Comparison of ENCODE assay signal across 8 cellular contexts in genomic region chr4:64539234-64539849, GRCh38.
DNase-seq lines count a peak whose midpoint lies in the region; ATAC-seq lines count a peak whose summit lies in the region.

No MANE protein-coding gene starts in this region.

- H3K27me3 Mint-ChIP-seq in activated CD8-positive, alpha-beta T cell treated with anti-CD3 and anti-CD28 coated beads, Interleukin-2, amount 10 ng/mL, durations not matched to agents 7 days and 5 days (ENCODE audit: low read depth), result no peaks in the 10 kb centered on the region

- intact Hi-C loops in Right ventricle myocardium superior (cut with DNase I), result loop anchor here (10.0 kb wide), 1 partner anchor 135 kb away; the partner anchor contains the start of gene TECRL

- H3K4me1 Mint-ChIP-seq in activated CD8-positive, alpha-beta T cell treated with anti-CD3 and anti-CD28 coated beads, Interleukin-2, amount 10 ng/mL, durations not matched to agents 7 days and 5 days (ENCODE audit: low read depth), result no peaks in the 10 kb centered on the region

- H3K4me3 Mint-ChIP-seq in activated CD8-positive, alpha-beta T cell treated with anti-CD3 and anti-CD28 coated beads, Interleukin-2, amount 10 ng/mL, durations not matched to agents 7 days and 5 days, result no peak overlapping the region

- peak; percentile 96 for ATAC-seq in GM19397 (IDR thresholded peaks at IDR 0.05; ENCODE audit: unreplicated experiment)
- ATAC-seq in HG03354 (IDR thresholded peaks at IDR 0.05; ENCODE audit: poor library complexity, severe bottlenecking, unreplicated experiment), result peak; percentile 96
- no peak for ATAC-seq in activated CD8-positive, alpha-beta T cell treated with anti-CD3 and anti-CD28 coated beads, Interleukin-2, amount 10 ng/mL, durations not matched to agents 7 days and 5 days
- ATAC-seq in Right ventricle myocardium superior (ENCODE audit: poor library complexity), result peak; percentile 86

- POLR2A ChIA-PET in activated CD8-positive, alpha-beta T cell treated with anti-CD3 and anti-CD28 coated beads, Interleukin-2, amount 10 ng/mL, durations not matched to agents 7 days and 5 days (lab: Charles Lee), result no interaction called here

- DNase-seq in Daoy (ENCODE audit: low read depth) (peak; percentile 13), NCI-H2227 (lab: John Stamatoyannopoulos, UW; ENCODE audit: unreplicated experiment) (peak; percentile 5), Right ventricle myocardium superior (no peak), renal cortical epithelial cell (ENCODE audit: low read depth) (peak; percentile 59), activated gamma-delta T cell treated with Interleukin-2 at 50 U/mL for 16 hours (no peak)
- peak; percentile 55 for DNase-seq in activated CD8-positive, alpha-beta T cell treated with anti-CD3 and anti-CD28 coated beads, Interleukin-2, amount 10 ng/mL, durations not matched to agents 7 days and 5 days

- H3K9me3 Mint-ChIP-seq in activated CD8-positive, alpha-beta T cell treated with anti-CD3 and anti-CD28 coated beads, Interleukin-2, amount 10 ng/mL, durations not matched to agents 7 days and 5 days (ENCODE audit: insufficient read depth), result no peaks in the 10 kb centered on the region

- H3K27ac Mint-ChIP-seq in activated CD8-positive, alpha-beta T cell treated with anti-CD3 and anti-CD28 coated beads, Interleukin-2, amount 10 ng/mL, durations not matched to agents 7 days and 5 days, result no peak overlapping the region

- H3K36me3 Mint-ChIP-seq in activated CD8-positive, alpha-beta T cell treated with anti-CD3 and anti-CD28 coated beads, Interleukin-2, amount 10 ng/mL, durations not matched to agents 7 days and 5 days (ENCODE audit: low read depth), result no peaks in the 10 kb centered on the region

- CTCF ChIA-PET in activated CD8-positive, alpha-beta T cell treated with anti-CD3 and anti-CD28 coated beads, Interleukin-2, amount 10 ng/mL, durations not matched to agents 7 days and 5 days (lab: Charles Lee), result interaction anchor here (0.6 to 1.6 kb wide), 8 partner anchors 9 to 390 kb away, joined by 3 to 12 read pairs (median 5); no protein-coding TSS in a partner anchor

Comparison
In these comparisons a context has a peak if more than half of its experiments do, and no peak if none do; other contexts are left out.
1. DNase-seq: peak in Daoy (single experiment), NCI-H2227 (single experiment), activated CD8-positive, alpha-beta T cell treated with anti-CD3 and anti-CD28 coated beads, Interleukin-2, amount 10 ng/mL, durations not matched to agents 7 days and 5 days (single experiment) and renal cortical epithelial cell (single experiment); none in Right ventricle myocardium superior (single experiment) and activated gamma-delta T cell treated with Interleukin-2 at 50 U/mL for 16 hours (single experiment).